ENCODE assay signal across 8 cellular contexts in the genomic region with DNA sequence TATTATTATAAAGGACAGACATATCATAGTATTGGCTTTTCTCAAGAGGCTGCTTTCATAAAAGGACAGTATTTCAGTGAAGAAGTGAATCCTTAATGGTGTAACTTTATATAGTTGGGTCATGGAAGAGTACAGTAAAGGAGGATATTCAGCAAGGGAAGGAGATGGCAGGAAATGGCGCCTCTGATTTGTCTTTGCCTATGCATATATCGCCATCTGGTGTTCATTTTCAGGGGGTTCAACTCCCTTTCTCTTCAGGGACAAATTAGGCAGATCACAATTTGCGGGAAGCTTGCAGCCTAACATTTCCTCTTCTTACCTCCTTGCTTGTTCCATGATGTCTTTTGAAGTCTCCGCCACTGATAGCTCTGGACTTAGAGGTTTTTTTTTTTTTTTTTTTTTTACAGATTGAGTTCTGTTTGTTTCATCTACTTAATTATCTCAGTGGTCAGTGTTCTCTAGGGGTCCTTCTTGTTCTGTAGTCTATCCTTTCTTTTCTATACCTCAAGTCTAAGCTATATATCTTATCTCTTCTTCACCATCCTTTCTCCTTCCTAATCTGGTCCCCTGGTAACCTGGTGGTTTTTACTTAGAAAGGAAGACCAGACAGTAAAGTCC. TPM values are rescaled to one million over a fixed set of nuclear protein-coding genes. Genes with fewer than 3 reads are reported as not detected.
A peak's percentile ranks its signal among the peaks of the same experiment; 100 is the strongest.
DNase-seq lines count a peak whose midpoint lies in the region; ATAC-seq and TF ChIP-seq lines count a peak whose summit lies in the region.

No MANE protein-coding gene starts in this region.

- no peak for TF ChIP-seq EP300 in SK-N-SH (IDR thresholded peaks at IDR 0.05; ENCODE audit: borderline replicate concordance in 1 of 2, low read depth in 1 of 2, low read length in 1 of 2)

- peaks cover 21% of the 10 kb centered on the region for H3K4me1 ChIP-seq in CD4-positive, CD25-positive, alpha-beta regulatory T cell (ENCODE audit: control insufficient read depth, insufficient read depth, low read length, poor library complexity, severe bottlenecking)
- H3K4me1 ChIP-seq in SK-N-SH (ENCODE audit: control insufficient read depth in 1 of 2, insufficient read depth in 2 of 2, low read depth in 1 of 2, low read length in 1 of 2) (peaks cover 0 to 12% of the 10 kb centered on the region in 2 experiments; a peak in 2 of 4 replicates), iPS DF 6.9 (ENCODE audit: control insufficient read depth, insufficient read depth, low read length) (no peaks in the 10 kb centered on the region), smooth muscle cell (ENCODE audit: low read depth) (peaks cover 9% of the 10 kb centered on the region)

- peak; percentile 48 to 73 for ATAC-seq in CD4-positive, CD25-positive, alpha-beta regulatory T cell (ENCODE audit: low read depth in 2 of 2)
- ATAC-seq in GM19463 (IDR thresholded peaks at IDR 0.05; ENCODE audit: unreplicated experiment) (peak; percentile 58), HG02588 (IDR thresholded peaks at IDR 0.05; ENCODE audit: unreplicated experiment) (no peak)

- peak; percentile 99 for TF ChIP-seq RAD21 in SK-N-SH (IDR thresholded peaks at IDR 0.05; ENCODE audit: low read length)

- peak overlapping the region; percentile 43 for H3K27ac ChIP-seq in CD4-positive, CD25-positive, alpha-beta regulatory T cell (ENCODE audit: insufficient read depth, low read length, poor library complexity, severe bottlenecking)
- H3K27ac ChIP-seq in SK-N-SH (ENCODE audit: low read depth in 2 of 2, low read length in 1 of 2), result peak overlapping the region in 1 of 2 experiments; percentile 72; a peak in 2 of 4 replicates
- H3K27ac ChIP-seq in iPS DF 6.9 (ENCODE audit: low read length), result no peak overlapping the region
- H3K27ac ChIP-seq in smooth muscle cell (ENCODE audit: low read depth), result no peak overlapping the region

- H3K4me2 ChIP-seq in SK-N-SH (no peak overlapping the region), smooth muscle cell (peak overlapping the region; percentile 4)

- H3K9me2 ChIP-seq in SK-N-SH, result no peaks in the 10 kb centered on the region

- H3K9ac ChIP-seq in SK-N-SH (no peak overlapping the region), smooth muscle cell (ENCODE audit: low read depth) (no peak overlapping the region)

- H3F3A ChIP-seq in SK-N-SH (replicated peaks; ENCODE audit: insufficient read depth), result peaks cover 4% of the 10 kb centered on the region
- H3F3A ChIP-seq in smooth muscle cell (ENCODE audit: low read depth), result peaks cover 4% of the 10 kb centered on the region

- DNase-seq in CD4-positive, CD25-positive, alpha-beta regulatory T cell, result peak; percentile 51 to 82 (median 76)
- DNase-seq in NCI-H128 (lab: John Stamatoyannopoulos, UW; ENCODE audit: unreplicated experiment), result peak; percentile 60
- DNase-seq in SK-N-SH, result peak; percentile 70
- DNase-seq in brain pericyte (ENCODE audit: low read depth, low spot score), result peak; percentile 34
- DNase-seq in iPS DF 6.9 (ENCODE audit: low read depth, low spot score), result peak; percentile 52
- no peak for DNase-seq in smooth muscle cell (lab: John Stamatoyannopoulos, UW; ENCODE audit: unreplicated experiment)

- no peaks in the 10 kb centered on the region for H3K27me3 ChIP-seq in CD4-positive, CD25-positive, alpha-beta regulatory T cell (ENCODE audit: control insufficient read depth, insufficient read depth, low read length)
- H3K27me3 ChIP-seq in SK-N-SH (ENCODE audit: insufficient read depth) (no peaks in the 10 kb centered on the region), iPS DF 6.9 (ENCODE audit: control insufficient read depth, insufficient read depth, low read length) (no peaks in the 10 kb centered on the region), smooth muscle cell (ENCODE audit: low read depth) (no peaks in the 10 kb centered on the region)

- WGBS in SK-N-SH (ENCODE audit: low lambda C conversion rate), result 26% methylated on average over 4 of the region's 4 CpGs
- WGBS in iPS DF 6.9 (ENCODE audit: insufficient coverage, insufficient read length), result no CpG with 5 or more reads among the region's 4 CpGs
- 28% methylated on average over 4 of the region's 4 CpGs for WGBS in smooth muscle cell (ENCODE audit: low lambda C conversion rate)

- no peaks in the 10 kb centered on the region for H3K27me3 Mint-ChIP-seq in CD4-positive, CD25-positive, alpha-beta regulatory T cell

- H3K9me3 ChIP-seq in CD4-positive, CD25-positive, alpha-beta regulatory T cell (ENCODE audit: control insufficient read depth in 2 of 2, low read length in 2 of 2), result no peaks in the 10 kb centered on the region
- H3K9me3 ChIP-seq in SK-N-SH, result no peaks in the 10 kb centered on the region
- H3K9me3 ChIP-seq in iPS DF 6.9 (ENCODE audit: control insufficient read depth, insufficient read depth, low read length), result no peaks in the 10 kb centered on the region
- no peaks in the 10 kb centered on the region for H3K9me3 ChIP-seq in smooth muscle cell (replicated peaks; ENCODE audit: low read depth)

- H2AFZ ChIP-seq in SK-N-SH (ENCODE audit: low read depth), result peak overlapping the region; percentile 59
- H2AFZ ChIP-seq in smooth muscle cell (ENCODE audit: low read depth), result peak overlapping the region; percentile 62

- peaks cover 24 to 56% (median 42%) of the 10 kb centered on the region in 4 donors for H3K4me1 Mint-ChIP-seq in CD4-positive, CD25-positive, alpha-beta regulatory T cell

- no peak overlapping the region for H3K4me3 Mint-ChIP-seq in CD4-positive, CD25-positive, alpha-beta regulatory T cell

- no peaks in the 10 kb centered on the region for H3K9me3 Mint-ChIP-seq in CD4-positive, CD25-positive, alpha-beta regulatory T cell

- H3K79me2 ChIP-seq in SK-N-SH (ENCODE audit: insufficient read depth), result no peaks in the 10 kb centered on the region
- no peaks in the 10 kb centered on the region for H3K79me2 ChIP-seq in smooth muscle cell (ENCODE audit: low read depth)

- POLR2A ChIA-PET in SK-N-SH (lab: Yijun Ruan, JAX), result interaction anchor here (1.6 kb wide), 1 partner anchor 217 kb away, joined by 7 read pairs; a partner anchor contains a TSS

- no peak overlapping the region for H3K4me3 ChIP-seq in CD4-positive, CD25-positive, alpha-beta regulatory T cell (ENCODE audit: low read depth, low read length)
- no peak overlapping the region; a peak in 1 of 4 replicates for H3K4me3 ChIP-seq in SK-N-SH (ENCODE audit: low read depth in 2 of 2, low read length in 1 of 2)
- no peak overlapping the region for H3K4me3 ChIP-seq in iPS DF 6.9 (ENCODE audit: low read length)
- no peak overlapping the region for H3K4me3 ChIP-seq in smooth muscle cell

- TF ChIP-seq CTCF in SK-N-SH (IDR thresholded peaks at IDR 0.05) (peak; percentile 88), smooth muscle cell (IDR thresholded peaks at IDR 0.05; ENCODE audit: borderline replicate concordance, insufficient read depth, poor library complexity, severe bottlenecking) (peak; percentile 82)

- H4K20me1 ChIP-seq in SK-N-SH (ENCODE audit: insufficient read depth) (no peaks in the 10 kb centered on the region), smooth muscle cell (ENCODE audit: low read depth) (no peaks in the 10 kb centered on the region)

- peak overlapping the region; percentile 41 to 72 (median 64) for H3K27ac Mint-ChIP-seq in CD4-positive, CD25-positive, alpha-beta regulatory T cell

- peaks cover 20% of the 10 kb centered on the region for H3K36me3 Mint-ChIP-seq in CD4-positive, CD25-positive, alpha-beta regulatory T cell

- CTCF ChIA-PET in SK-N-SH (lab: Yijun Ruan, JAX), result interaction anchor here (0.6 to 13.1 kb wide), 66 partner anchors 9 to 462 kb away, joined by 3 to 636 read pairs (median 5); a partner anchor contains a TSS

- H3K36me3 ChIP-seq in CD4-positive, CD25-positive, alpha-beta regulatory T cell (ENCODE audit: control insufficient read depth, insufficient read depth, low read length), result peaks cover 29% of the 10 kb centered on the region
- H3K36me3 ChIP-seq in SK-N-SH (replicated peaks in 1 of 2; ENCODE audit: control insufficient read depth in 1 of 2, insufficient read depth in 2 of 2, low read length in 1 of 2) (peaks cover 0 to 3% of the 10 kb centered on the region in 2 experiments), iPS DF 6.9 (ENCODE audit: control insufficient read depth, insufficient read depth, low read length) (no peaks in the 10 kb centered on the region), smooth muscle cell (ENCODE audit: low read depth) (no peaks in the 10 kb centered on the region)

TF ChIP-seq in SK-N-SH, 30 proteins besides CTCF, POLR2A, EP300 and RAD21:
- TF ChIP-seq POLR2AphosphoS5 (IDR thresholded peaks at IDR 0.05; ENCODE audit: low read depth, low read length), result no peak
- TF ChIP-seq EZH2phosphoT487 (IDR thresholded peaks at IDR 0.05; ENCODE audit: borderline replicate concordance, low read depth), result no peak
- TF ChIP-seq YY1 (IDR thresholded peaks at IDR 0.05; ENCODE audit: low read depth), result peak; percentile 81; the same call in 1 of the 2 replicates
- TF ChIP-seq NRF1 (IDR thresholded peaks at IDR 0.05; ENCODE audit: low read depth, low read length), result 0 out of 2 replicates have a peak, but pooled peaks have one; percentile 15
- TF ChIP-seq TEAD4 (IDR thresholded peaks at IDR 0.05; ENCODE audit: borderline replicate concordance, insufficient read depth), result no peak
- no peak for TF ChIP-seq JUND (IDR thresholded peaks at IDR 0.05)
- no peak for TF ChIP-seq CHD2 (IDR thresholded peaks at IDR 0.05; ENCODE audit: low read length, partially characterized antibody)
- TF ChIP-seq SMC3 (IDR thresholded peaks at IDR 0.05; ENCODE audit: low read depth, low read length), result peak; percentile 98
- TF ChIP-seq RXRA (IDR thresholded peaks at IDR 0.05; ENCODE audit: borderline replicate concordance, low read depth), result no peak
- TF ChIP-seq TCF12 (IDR thresholded peaks at IDR 0.05), result no peak

RNA-seq across cellular contexts. Expression of a gene that starts 21.8 kb away (rescaled TPM):
- 76.9 TPM for total RNA-seq in CD4-positive, CD25-positive, alpha-beta regulatory T cell
- polyA plus RNA-seq in CD4-positive, CD25-positive, alpha-beta regulatory T cell, result 10 to 100 TPM; 52.3 to 83.3 (median 60.7) TPM
- polyA plus RNA-seq in SK-N-SH (2012; rRNA removed), result 28.2 and 31.6 TPM in 2 replicates
- 38.5 and 38.8 TPM in 2 replicates for polyA plus RNA-seq in SK-N-SH (2012; cell fraction: cytosol; rRNA removed)
- polyA plus RNA-seq in SK-N-SH (2012; cell fraction: nucleus; rRNA removed), result 16.0 and 32.7 TPM in 2 replicates
- total RNA-seq in smooth muscle cell, result 76.1 and 90.5 TPM in 2 replicates
- polyA plus RNA-seq in smooth muscle cell, result 29.5 and 36.4 TPM in 2 replicates
